ENCODE assay signal across 8 cellular contexts in genomic region chr5:36606052-36606436, GRCh38. TPM values are rescaled to one million over a fixed set of nuclear protein-coding genes. Genes with fewer than 3 reads are reported as not detected.
A peak's percentile ranks its signal among the peaks of the same experiment; 100 is the strongest.
DNase-seq lines count a peak whose midpoint lies in the region; ATAC-seq, FAIRE-seq and TF ChIP-seq lines count a peak whose summit lies in the region.

No MANE protein-coding gene starts in this region.

- H3K4me2 ChIP-seq in trophoblast cell (ENCODE audit: low read length), result peak overlapping the region; percentile 78

- H4K8ac ChIP-seq in trophoblast cell (ENCODE audit: low read depth, low read length), result no peak overlapping the region

- no peak overlapping the region for H2BK120ac ChIP-seq in trophoblast cell (ENCODE audit: insufficient read depth, low read length, poor library complexity)

- H3K9me3 ChIP-seq in SJCRH30 (replicated peaks) (no peaks in the 10 kb centered on the region), trophoblast cell (ENCODE audit: insufficient read depth, low read depth, low read length) (no peaks in the 10 kb centered on the region)

- no peak overlapping the region for H2BK12ac ChIP-seq in trophoblast cell (ENCODE audit: low read length)

- no peak overlapping the region for H4K91ac ChIP-seq in trophoblast cell (ENCODE audit: low read depth, low read length)

- peak overlapping the region; percentile 68 for H3K4me3 ChIP-seq in GM06990 (replicated peaks; ENCODE audit: low read depth, low read length)
- peak overlapping the region; percentile 58 for H3K4me3 ChIP-seq in SJCRH30
- H3K4me3 ChIP-seq in fibroblast of mammary gland (ENCODE audit: control insufficient read depth, low read depth, low read length), result peak overlapping the region; percentile 72
- no peak overlapping the region for H3K4me3 ChIP-seq in trophoblast cell (ENCODE audit: low read depth, low read length)

- H3K27ac ChIP-seq in SJCRH30, result no peak overlapping the region
- peak overlapping the region; percentile 3 for H3K27ac ChIP-seq in trophoblast cell (ENCODE audit: low read depth, low read length)

- no peak overlapping the region for H3K14ac ChIP-seq in trophoblast cell (ENCODE audit: low read length)

- ATAC-seq in GM18907 (IDR thresholded peaks at IDR 0.05; ENCODE audit: unreplicated experiment) (no peak), HG02588 (IDR thresholded peaks at IDR 0.05; ENCODE audit: unreplicated experiment) (no peak), HG02571 (IDR thresholded peaks at IDR 0.05; ENCODE audit: unreplicated experiment) (no peak)

- no peak for TF ChIP-seq CTCF in GM06990 (IDR thresholded peaks at IDR 0.05; ENCODE audit: insufficient read depth, low read length, poor library complexity, severe bottlenecking)
- TF ChIP-seq CTCF in fibroblast of mammary gland (conservative IDR thresholded peaks at IDR 0.05; ENCODE audit: control insufficient read depth, insufficient read depth, low read depth, low read length), result no peak
- TF ChIP-seq CTCF in D721Med (IDR thresholded peaks at IDR 0.05; ENCODE audit: insufficient read depth, missing control alignments), result no peak

- no peak overlapping the region for H2AFZ ChIP-seq in trophoblast cell (ENCODE audit: insufficient read depth, low read length, poor library complexity)

- no peak overlapping the region for H3K9ac ChIP-seq in trophoblast cell (ENCODE audit: low read length)

- FAIRE-seq in D721Med (lab: Jason Lieb, UNC), result no peak

- no peak overlapping the region for H2BK5ac ChIP-seq in trophoblast cell (ENCODE audit: low read depth, low read length, poor library complexity)

- WGBS in trophoblast cell (ENCODE audit: extremely low coverage, insufficient coverage, insufficient read length), result no CpG with 5 or more reads among the region's 11 CpGs

- DNase-seq in GM06990 (ENCODE audit: extremely low read depth, insufficient read length), result no peak
- no peak for DNase-seq in SJCRH30
- DNase-seq in fibroblast of mammary gland (ENCODE audit: low read depth), result peak; percentile 22
- DNase-seq in trophoblast cell, result peak in 1 of 2 donors; percentile 22
- DNase-seq in D721Med (ENCODE audit: insufficient read length, low spot score), result no peak

- H3K4me1 ChIP-seq in SJCRH30 (no peaks in the 10 kb centered on the region), trophoblast cell (ENCODE audit: control insufficient read depth in 1 of 2, insufficient read depth in 2 of 2, low read length in 2 of 2) (no peaks in the 10 kb centered on the region)

- H3K27me3 ChIP-seq in GM06990 (replicated peaks; ENCODE audit: control insufficient read depth, insufficient read depth, low read length) (no peaks in the 10 kb centered on the region; the same call in none of the 2 replicates), SJCRH30 (no peaks in the 10 kb centered on the region), trophoblast cell (ENCODE audit: insufficient read depth, low read length) (no peaks in the 10 kb centered on the region)

- H3K79me1 ChIP-seq in trophoblast cell (ENCODE audit: low read length), result peaks cover 4% of the 10 kb centered on the region

- H3K18ac ChIP-seq in trophoblast cell (ENCODE audit: low read length), result no peak overlapping the region

- peaks cover 2% of the 10 kb centered on the region for H3K79me2 ChIP-seq in trophoblast cell (ENCODE audit: control insufficient read depth, insufficient read depth, low read length, poor library complexity)

- no peaks in the 10 kb centered on the region for H3K36me3 ChIP-seq in GM06990 (ENCODE audit: control insufficient read depth, insufficient read depth, low read length)
- no peaks in the 10 kb centered on the region for H3K36me3 ChIP-seq in SJCRH30
- H3K36me3 ChIP-seq in trophoblast cell (ENCODE audit: control insufficient read depth in 1 of 2, insufficient read depth in 2 of 2, low read length in 2 of 2), result no peaks in the 10 kb centered on the region

- H3K4ac ChIP-seq in trophoblast cell (ENCODE audit: low read depth, low read length), result no peak overlapping the region

- no peak overlapping the region for H3K23ac ChIP-seq in trophoblast cell (ENCODE audit: low read length)

- H2AK5ac ChIP-seq in trophoblast cell (ENCODE audit: low read length), result no peak overlapping the region

- no peak overlapping the region for H4K12ac ChIP-seq in trophoblast cell (ENCODE audit: low read depth, low read length)

RNA-seq across cellular contexts. Expression of gene SLC1A3, which starts 0.4 kb away (rescaled TPM):
- 1.4 and 2.1 TPM in 2 replicates for total RNA-seq in SJCRH30 (2014; rRNA removed; shearing (Covaris generic))
- polyA plus RNA-seq in trophoblast cell (2013), result 49.7 and 52.2 TPM in 2 replicates
